1 cellular context compared by ENCODE assay signal in the genomic region with DNA sequence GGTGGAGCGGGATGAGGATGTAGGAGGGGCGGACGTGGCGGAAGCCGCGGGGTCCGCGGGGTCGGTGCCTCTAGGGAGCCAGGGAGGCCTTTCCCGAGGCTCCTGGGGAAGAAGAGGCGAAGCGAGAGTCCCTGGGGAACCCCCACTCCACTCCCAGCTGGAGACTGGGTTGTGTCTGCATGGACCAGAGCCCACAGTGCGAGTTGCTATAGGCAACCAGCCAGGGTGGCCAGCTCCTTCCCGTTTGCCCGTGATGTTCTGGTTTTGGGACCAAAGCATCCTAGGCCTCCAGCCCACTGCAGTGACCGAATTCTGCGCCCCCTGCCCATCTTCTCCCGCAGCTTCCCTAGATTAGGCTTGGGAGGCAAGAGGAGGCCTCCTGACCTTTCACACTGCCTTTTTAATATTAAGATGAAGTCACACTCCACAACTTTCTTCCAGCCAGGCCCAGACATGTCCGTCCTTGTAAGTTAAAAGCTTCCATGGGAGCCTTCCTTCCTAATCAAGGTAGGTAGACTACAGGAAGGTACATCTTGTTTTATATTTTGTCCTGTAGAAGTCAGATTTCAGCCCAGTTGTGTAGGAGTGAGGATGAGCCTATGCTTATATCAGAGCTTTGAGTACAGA.
TF ChIP-seq lines count a peak whose summit lies in the region.

No MANE protein-coding gene starts in this region.

TF ChIP-seq in HepG2, 621 proteins besides CTCF, POLR2A, EP300 and RAD21 (continues in another document):
- TF ChIP-seq, protein P1, sequence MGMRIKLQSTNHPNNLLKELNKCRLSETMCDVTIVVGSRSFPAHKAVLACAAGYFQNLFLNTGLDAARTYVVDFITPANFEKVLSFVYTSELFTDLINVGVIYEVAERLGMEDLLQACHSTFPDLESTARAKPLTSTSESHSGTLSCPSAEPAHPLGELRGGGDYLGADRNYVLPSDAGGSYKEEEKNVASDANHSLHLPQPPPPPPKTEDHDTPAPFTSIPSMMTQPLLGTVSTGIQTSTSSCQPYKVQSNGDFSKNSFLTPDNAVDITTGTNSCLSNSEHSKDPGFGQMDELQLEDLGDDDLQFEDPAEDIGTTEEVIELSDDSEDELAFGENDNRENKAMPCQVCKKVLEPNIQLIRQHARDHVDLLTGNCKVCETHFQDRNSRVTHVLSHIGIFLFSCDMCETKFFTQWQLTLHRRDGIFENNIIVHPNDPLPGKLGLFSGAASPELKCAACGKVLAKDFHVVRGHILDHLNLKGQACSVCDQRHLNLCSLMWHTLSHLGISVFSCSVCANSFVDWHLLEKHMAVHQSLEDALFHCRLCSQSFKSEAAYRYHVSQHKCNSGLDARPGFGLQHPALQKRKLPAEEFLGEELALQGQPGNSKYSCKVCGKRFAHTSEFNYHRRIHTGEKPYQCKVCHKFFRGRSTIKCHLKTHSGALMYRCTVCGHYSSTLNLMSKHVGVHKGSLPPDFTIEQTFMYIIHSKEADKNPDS (CRISPR knock-in tag; IDR thresholded peaks at IDR 0.05): 0 out of 2 replicates have a peak, but pooled peaks have one; percentile 2
- no peak for TF ChIP-seq ZFAT (CRISPR knock-in tag; conservative IDR thresholded peaks at IDR 0.05)
- TF ChIP-seq, protein P2, sequence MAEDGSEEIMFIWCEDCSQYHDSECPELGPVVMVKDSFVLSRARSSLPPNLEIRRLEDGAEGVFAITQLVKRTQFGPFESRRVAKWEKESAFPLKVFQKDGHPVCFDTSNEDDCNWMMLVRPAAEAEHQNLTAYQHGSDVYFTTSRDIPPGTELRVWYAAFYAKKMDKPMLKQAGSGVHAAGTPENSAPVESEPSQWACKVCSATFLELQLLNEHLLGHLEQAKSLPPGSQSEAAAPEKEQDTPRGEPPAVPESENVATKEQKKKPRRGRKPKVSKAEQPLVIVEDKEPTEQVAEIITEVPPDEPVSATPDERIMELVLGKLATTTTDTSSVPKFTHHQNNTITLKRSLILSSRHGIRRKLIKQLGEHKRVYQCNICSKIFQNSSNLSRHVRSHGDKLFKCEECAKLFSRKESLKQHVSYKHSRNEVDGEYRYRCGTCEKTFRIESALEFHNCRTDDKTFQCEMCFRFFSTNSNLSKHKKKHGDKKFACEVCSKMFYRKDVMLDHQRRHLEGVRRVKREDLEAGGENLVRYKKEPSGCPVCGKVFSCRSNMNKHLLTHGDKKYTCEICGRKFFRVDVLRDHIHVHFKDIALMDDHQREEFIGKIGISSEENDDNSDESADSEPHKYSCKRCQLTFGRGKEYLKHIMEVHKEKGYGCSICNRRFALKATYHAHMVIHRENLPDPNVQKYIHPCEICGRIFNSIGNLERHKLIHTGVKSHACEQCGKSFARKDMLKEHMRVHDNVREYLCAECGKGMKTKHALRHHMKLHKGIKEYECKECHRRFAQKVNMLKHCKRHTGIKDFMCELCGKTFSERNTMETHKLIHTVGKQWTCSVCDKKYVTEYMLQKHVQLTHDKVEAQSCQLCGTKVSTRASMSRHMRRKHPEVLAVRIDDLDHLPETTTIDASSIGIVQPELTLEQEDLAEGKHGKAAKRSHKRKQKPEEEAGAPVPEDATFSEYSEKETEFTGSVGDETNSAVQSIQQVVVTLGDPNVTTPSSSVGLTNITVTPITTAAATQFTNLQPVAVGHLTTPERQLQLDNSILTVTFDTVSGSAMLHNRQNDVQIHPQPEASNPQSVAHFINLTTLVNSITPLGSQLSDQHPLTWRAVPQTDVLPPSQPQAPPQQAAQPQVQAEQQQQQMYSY (CRISPR knock-in tag; IDR thresholded peaks at IDR 0.05): 0 out of 2 replicates have a peak, but pooled peaks have one; percentile 35
- TF ChIP-seq, protein P3, sequence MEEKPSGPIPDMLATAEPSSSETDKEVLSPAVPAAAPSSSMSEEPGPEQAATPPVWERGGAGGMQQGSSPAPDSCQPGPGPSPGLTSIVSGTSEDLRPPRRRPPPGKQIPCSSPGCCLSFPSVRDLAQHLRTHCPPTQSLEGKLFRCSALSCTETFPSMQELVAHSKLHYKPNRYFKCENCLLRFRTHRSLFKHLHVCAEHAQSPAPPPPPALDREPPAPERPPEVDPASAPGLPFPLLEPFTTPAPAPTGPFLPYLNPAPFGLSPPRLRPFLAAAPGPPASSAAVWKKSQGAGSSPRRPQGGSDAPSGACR (CRISPR knock-in tag; IDR thresholded peaks at IDR 0.05): no peak
- TF ChIP-seq HDAC2 (CRISPR knock-in tag; IDR thresholded peaks at IDR 0.05): no peak
- TF ChIP-seq ATF7-NPFF (CRISPR knock-in tag; IDR thresholded peaks at IDR 0.05; ENCODE audit: low read depth): no peak
- no peak for TF ChIP-seq ZNF879 (CRISPR knock-in tag; IDR thresholded peaks at IDR 0.05)
- TF ChIP-seq, protein P4, sequence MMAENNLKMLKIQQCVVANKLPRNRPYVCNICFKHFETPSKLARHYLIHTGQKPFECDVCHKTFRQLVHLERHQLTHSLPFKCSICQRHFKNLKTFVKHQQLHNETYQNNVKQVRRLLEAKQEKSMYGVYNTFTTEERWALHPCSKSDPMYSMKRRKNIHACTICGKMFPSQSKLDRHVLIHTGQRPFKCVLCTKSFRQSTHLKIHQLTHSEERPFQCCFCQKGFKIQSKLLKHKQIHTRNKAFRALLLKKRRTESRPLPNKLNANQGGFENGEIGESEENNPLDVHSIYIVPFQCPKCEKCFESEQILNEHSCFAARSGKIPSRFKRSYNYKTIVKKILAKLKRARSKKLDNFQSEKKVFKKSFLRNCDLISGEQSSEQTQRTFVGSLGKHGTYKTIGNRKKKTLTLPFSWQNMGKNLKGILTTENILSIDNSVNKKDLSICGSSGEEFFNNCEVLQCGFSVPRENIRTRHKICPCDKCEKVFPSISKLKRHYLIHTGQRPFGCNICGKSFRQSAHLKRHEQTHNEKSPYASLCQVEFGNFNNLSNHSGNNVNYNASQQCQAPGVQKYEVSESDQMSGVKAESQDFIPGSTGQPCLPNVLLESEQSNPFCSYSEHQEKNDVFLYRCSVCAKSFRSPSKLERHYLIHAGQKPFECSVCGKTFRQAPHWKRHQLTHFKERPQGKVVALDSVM (CRISPR knock-in tag; IDR thresholded peaks at IDR 0.05): peak; percentile 73
- no peak for TF ChIP-seq SRSF4 (IDR thresholded peaks at IDR 0.05; ENCODE audit: low read depth, low read length, poor library complexity, severe bottlenecking)
- TF ChIP-seq BRCA1 (CRISPR knock-in tag; IDR thresholded peaks at IDR 0.05): 0 out of 2 replicates have a peak, but pooled peaks have one; percentile 5
- no peak for TF ChIP-seq ZBTB7B (CRISPR knock-in tag; IDR thresholded peaks at IDR 0.05)
- TF ChIP-seq, protein P5, sequence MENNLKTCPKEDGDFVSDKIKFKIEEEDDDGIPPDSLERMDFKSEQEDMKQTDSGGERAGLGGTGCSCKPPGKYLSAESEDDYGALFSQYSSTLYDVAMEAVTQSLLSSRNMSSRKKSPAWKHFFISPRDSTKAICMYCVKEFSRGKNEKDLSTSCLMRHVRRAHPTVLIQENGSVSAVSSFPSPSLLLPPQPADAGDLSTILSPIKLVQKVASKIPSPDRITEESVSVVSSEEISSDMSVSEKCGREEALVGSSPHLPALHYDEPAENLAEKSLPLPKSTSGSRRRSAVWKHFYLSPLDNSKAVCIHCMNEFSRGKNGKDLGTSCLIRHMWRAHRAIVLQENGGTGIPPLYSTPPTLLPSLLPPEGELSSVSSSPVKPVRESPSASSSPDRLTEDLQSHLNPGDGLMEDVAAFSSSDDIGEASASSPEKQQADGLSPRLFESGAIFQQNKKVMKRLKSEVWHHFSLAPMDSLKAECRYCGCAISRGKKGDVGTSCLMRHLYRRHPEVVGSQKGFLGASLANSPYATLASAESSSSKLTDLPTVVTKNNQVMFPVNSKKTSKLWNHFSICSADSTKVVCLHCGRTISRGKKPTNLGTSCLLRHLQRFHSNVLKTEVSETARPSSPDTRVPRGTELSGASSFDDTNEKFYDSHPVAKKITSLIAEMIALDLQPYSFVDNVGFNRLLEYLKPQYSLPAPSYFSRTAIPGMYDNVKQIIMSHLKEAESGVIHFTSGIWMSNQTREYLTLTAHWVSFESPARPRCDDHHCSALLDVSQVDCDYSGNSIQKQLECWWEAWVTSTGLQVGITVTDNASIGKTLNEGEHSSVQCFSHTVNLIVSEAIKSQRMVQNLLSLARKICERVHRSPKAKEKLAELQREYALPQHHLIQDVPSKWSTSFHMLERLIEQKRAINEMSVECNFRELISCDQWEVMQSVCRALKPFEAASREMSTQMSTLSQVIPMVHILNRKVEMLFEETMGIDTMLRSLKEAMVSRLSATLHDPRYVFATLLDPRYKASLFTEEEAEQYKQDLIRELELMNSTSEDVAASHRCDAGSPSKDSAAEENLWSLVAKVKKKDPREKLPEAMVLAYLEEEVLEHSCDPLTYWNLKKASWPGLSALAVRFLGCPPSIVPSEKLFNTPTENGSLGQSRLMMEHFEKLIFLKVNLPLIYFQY (CRISPR knock-in tag; IDR thresholded peaks at IDR 0.05; ENCODE audit: borderline replicate concordance): no peak
- TF ChIP-seq KAT7 (CRISPR knock-in tag; IDR thresholded peaks at IDR 0.05; ENCODE audit: borderline replicate concordance): peak; percentile 13; the same call in 1 of the 2 replicates
- 0 out of 2 replicates have a peak, but pooled peaks have one; percentile 26 for TF ChIP-seq ZNF570 (CRISPR knock-in tag; IDR thresholded peaks at IDR 0.05; ENCODE audit: borderline replicate concordance)
- no peak for TF ChIP-seq GZF1 (CRISPR knock-in tag; IDR thresholded peaks at IDR 0.05)
- TF ChIP-seq ZNF232 (CRISPR knock-in tag; IDR thresholded peaks at IDR 0.05; ENCODE audit: borderline replicate concordance): peak; percentile 72; the same call in 1 of the 2 replicates
- TF ChIP-seq, protein P6, sequence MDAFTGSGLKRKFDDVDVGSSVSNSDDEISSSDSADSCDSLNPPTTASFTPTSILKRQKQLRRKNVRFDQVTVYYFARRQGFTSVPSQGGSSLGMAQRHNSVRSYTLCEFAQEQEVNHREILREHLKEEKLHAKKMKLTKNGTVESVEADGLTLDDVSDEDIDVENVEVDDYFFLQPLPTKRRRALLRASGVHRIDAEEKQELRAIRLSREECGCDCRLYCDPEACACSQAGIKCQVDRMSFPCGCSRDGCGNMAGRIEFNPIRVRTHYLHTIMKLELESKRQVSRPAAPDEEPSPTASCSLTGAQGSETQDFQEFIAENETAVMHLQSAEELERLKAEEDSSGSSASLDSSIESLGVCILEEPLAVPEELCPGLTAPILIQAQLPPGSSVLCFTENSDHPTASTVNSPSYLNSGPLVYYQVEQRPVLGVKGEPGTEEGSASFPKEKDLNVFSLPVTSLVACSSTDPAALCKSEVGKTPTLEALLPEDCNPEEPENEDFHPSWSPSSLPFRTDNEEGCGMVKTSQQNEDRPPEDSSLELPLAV (CRISPR knock-in tag; conservative IDR thresholded peaks at IDR 0.05; ENCODE audit: low read depth): no peak
- TF ChIP-seq, protein P7, sequence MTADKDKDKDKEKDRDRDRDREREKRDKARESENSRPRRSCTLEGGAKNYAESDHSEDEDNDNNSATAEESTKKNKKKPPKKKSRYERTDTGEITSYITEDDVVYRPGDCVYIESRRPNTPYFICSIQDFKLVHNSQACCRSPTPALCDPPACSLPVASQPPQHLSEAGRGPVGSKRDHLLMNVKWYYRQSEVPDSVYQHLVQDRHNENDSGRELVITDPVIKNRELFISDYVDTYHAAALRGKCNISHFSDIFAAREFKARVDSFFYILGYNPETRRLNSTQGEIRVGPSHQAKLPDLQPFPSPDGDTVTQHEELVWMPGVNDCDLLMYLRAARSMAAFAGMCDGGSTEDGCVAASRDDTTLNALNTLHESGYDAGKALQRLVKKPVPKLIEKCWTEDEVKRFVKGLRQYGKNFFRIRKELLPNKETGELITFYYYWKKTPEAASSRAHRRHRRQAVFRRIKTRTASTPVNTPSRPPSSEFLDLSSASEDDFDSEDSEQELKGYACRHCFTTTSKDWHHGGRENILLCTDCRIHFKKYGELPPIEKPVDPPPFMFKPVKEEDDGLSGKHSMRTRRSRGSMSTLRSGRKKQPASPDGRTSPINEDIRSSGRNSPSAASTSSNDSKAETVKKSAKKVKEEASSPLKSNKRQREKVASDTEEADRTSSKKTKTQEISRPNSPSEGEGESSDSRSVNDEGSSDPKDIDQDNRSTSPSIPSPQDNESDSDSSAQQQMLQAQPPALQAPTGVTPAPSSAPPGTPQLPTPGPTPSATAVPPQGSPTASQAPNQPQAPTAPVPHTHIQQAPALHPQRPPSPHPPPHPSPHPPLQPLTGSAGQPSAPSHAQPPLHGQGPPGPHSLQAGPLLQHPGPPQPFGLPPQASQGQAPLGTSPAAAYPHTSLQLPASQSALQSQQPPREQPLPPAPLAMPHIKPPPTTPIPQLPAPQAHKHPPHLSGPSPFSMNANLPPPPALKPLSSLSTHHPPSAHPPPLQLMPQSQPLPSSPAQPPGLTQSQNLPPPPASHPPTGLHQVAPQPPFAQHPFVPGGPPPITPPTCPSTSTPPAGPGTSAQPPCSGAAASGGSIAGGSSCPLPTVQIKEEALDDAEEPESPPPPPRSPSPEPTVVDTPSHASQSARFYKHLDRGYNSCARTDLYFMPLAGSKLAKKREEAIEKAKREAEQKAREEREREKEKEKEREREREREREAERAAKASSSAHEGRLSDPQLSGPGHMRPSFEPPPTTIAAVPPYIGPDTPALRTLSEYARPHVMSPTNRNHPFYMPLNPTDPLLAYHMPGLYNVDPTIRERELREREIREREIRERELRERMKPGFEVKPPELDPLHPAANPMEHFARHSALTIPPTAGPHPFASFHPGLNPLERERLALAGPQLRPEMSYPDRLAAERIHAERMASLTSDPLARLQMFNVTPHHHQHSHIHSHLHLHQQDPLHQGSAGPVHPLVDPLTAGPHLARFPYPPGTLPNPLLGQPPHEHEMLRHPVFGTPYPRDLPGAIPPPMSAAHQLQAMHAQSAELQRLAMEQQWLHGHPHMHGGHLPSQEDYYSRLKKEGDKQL (CRISPR knock-in tag; IDR thresholded peaks at IDR 0.05; ENCODE audit: low read depth): 0 out of 2 replicates have a peak, but pooled peaks have one; percentile 5
- TF ChIP-seq, protein P8, sequence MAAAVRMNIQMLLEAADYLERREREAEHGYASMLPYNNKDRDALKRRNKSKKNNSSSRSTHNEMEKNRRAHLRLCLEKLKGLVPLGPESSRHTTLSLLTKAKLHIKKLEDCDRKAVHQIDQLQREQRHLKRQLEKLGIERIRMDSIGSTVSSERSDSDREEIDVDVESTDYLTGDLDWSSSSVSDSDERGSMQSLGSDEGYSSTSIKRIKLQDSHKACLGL (CRISPR knock-in tag; IDR thresholded peaks at IDR 0.05): no peak
- no peak for TF ChIP-seq ZFX (CRISPR knock-in tag; IDR thresholded peaks at IDR 0.05; ENCODE audit: low read depth)
- no peak for TF ChIP-seq MTA1 (CRISPR knock-in tag; IDR thresholded peaks at IDR 0.05; ENCODE audit: borderline replicate concordance)
- peak; percentile 16 for TF ChIP-seq HNRNPH1 (optimal IDR thresholded peaks at IDR 0.05; ENCODE audit: low read depth, low read length)
- TF ChIP-seq NFKB2 (CRISPR knock-in tag; IDR thresholded peaks at IDR 0.05; ENCODE audit: borderline replicate concordance): peak; percentile 6; the same call in 1 of the 2 replicates
- 0 out of 2 replicates have a peak, but pooled peaks have one; percentile 69 for TF ChIP-seq ZNF737 (CRISPR knock-in tag; IDR thresholded peaks at IDR 0.05; ENCODE audit: borderline replicate concordance)
- TF ChIP-seq ZNF816 (CRISPR knock-in tag; IDR thresholded peaks at IDR 0.05; ENCODE audit: borderline replicate concordance): 0 out of 2 replicates have a peak, but pooled peaks have one; percentile 64
